In the genomic region with DNA sequence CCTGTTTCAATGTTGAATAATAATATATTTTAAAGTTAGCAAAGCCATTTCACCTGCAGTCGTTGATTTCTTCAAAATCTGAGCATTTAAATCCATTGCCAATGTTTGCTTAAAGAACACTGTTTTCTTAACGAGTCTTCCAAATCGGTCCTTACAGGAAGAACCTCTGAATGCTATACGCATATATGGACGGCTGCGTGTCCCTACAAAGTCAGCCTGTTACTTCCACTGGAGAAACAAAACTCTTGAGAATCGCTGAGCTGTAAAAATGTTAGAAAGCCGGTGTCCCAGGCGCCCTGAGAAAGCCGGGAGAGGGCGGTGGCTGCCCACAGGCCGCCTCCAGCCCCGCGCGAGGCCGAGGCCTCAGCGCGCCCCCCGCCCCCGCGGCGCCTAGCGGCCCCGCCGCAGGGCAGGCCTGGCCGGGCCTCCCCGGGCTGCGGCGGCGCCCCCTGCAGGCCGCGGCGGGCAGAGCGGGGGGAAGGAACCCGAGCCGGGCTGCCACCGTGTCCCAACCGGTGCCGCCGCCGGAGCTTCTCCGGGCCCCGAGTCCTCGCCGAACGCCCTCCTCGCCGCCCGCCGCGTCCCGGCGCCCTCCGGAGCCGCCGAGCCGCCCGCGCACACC, we compare ENCODE assay signal across 8 cellular contexts. TPM values are rescaled to one million over a fixed set of nuclear protein-coding genes. Genes with fewer than 3 reads are reported as not detected.
A peak's percentile ranks its signal among the peaks of the same experiment; 100 is the strongest.
DNase-seq lines count a peak whose midpoint lies in the region; ATAC-seq, FAIRE-seq and TF ChIP-seq lines count a peak whose summit lies in the region.

A gene with protein sequence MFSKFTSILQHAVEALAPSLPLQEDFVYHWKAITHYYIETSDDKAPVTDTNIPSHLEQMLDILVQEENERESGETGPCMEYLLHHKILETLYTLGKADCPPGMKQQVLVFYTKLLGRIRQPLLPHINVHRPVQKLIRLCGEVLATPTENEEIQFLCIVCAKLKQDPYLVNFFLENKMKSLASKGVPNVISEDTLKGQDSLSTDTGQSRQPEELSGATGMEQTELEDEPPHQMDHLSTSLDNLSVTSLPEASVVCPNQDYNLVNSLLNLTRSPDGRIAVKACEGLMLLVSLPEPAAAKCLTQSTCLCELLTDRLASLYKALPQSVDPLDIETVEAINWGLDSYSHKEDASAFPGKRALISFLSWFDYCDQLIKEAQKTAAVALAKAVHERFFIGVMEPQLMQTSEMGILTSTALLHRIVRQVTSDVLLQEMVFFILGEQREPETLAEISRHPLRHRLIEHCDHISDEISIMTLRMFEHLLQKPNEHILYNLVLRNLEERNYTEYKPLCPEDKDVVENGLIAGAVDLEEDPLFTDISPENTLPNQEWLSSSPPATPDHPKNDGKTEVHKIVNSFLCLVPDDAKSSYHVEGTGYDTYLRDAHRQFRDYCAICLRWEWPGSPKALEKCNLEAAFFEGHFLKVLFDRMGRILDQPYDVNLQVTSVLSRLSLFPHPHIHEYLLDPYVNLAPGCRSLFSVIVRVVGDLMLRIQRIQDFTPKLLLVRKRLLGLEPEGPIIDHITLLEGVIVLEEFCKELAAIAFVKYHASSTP (plus strand): TSS at position 488 of the 622 bp plus-strand sequence. CDS start 299 bp downstream, outside the sequence.

- TF ChIP-seq EP300 in Ishikawa (IDR thresholded peaks at IDR 0.05; ENCODE audit: borderline replicate concordance), result no peak

- H3K36me3 ChIP-seq in pancreas, result no peaks in the 10 kb centered on the region
- H3K36me3 ChIP-seq in tibial artery, result no peaks in the 10 kb centered on the region

- 1 to 2% methylated on average over 37 to 59 of the region's 59 CpGs for WGBS in pancreas, 2 donors

- no peak for FAIRE-seq in pancreas (lab: Jason Lieb, UNC)

- no peaks in the 10 kb centered on the region for H3K9me3 ChIP-seq in pancreas
- no peaks in the 10 kb centered on the region for H3K9me3 ChIP-seq in tibial artery

- in situ Hi-C loops in G401 (cut with HindIII; ENCODE audit: low sequenced_read_pairs), result no loop called here

- H3K27ac ChIP-seq in pancreas, result peak within 1 kb of the TSS; percentile 67 to 96 (median 92)
- H3K27ac ChIP-seq in tibial artery, result peak within 1 kb of the TSS; percentile 97 to 98

- peak in 3 of 4 donors; percentile 26 to 55 (median 39) for TF ChIP-seq CTCF in pancreas (IDR thresholded peaks at IDR 0.05)
- peak; percentile 45 to 92 for TF ChIP-seq CTCF in tibial artery (IDR thresholded peaks at IDR 0.05)

- intact Hi-C loops in head of caudate nucleus (cut with DNase I), result no loop called here
- intact Hi-C loops in pancreas (cut with DNase I), result no loop called here
- intact Hi-C loops in tibial artery (cut with DNase I; ENCODE audit: low total_unique reads), result loop anchor here (10.0 kb wide), 1 partner anchor 113 kb away; a partner anchor contains a TSS

- H3K4me3 ChIP-seq in pancreas (peak within 1 kb of the TSS; percentile 74 to 88 (median 83)), tibial artery (peak within 1 kb of the TSS; percentile 83 to 93)

- peaks cover 12 to 21% of the 10 kb centered on the region in 2 donors for H3K36me3 Mint-ChIP-seq in activated naive CD4-positive, alpha-beta T cell treated with anti-CD3 and anti-CD28 coated beads, Interleukin-2, amount 50 U/mL, for 72 hours

- no peak for TF ChIP-seq RAD21 in Ishikawa (IDR thresholded peaks at IDR 0.05; ENCODE audit: low read depth)

- DNase-seq in G401 (ENCODE audit: low spot score) (peak; percentile 59), SKM-1 treated with dmso at 0.1 percent for 144 hours (lab: John Stamatoyannopoulos, UW; ENCODE audit: unreplicated experiment) (peak; percentile 60), head of caudate nucleus (peak; percentile 13 to 87 (median 74)), pancreas (peak; percentile 58 to 95 (median 81)), tibial artery (peak; percentile 69 to 83)
- peak; percentile 86 to 95 for DNase-seq in activated naive CD4-positive, alpha-beta T cell treated with anti-CD3 and anti-CD28 coated beads, Interleukin-2, amount 50 U/mL, for 72 hours (ENCODE audit: low spot score in 2 of 2)

- ATAC-seq in GM21619 (IDR thresholded peaks at IDR 0.05; ENCODE audit: unreplicated experiment) (peak; percentile 74), pancreas (peak; percentile 86 to 91 (median 89))
- peak; percentile 81 to 90 for ATAC-seq in activated naive CD4-positive, alpha-beta T cell treated with anti-CD3 and anti-CD28 coated beads, Interleukin-2, amount 50 U/mL, for 72 hours

- H3K4me1 ChIP-seq in pancreas (peaks cover 0 to 30% (median 23%) of the 10 kb centered on the region in 3 donors), tibial artery (peaks cover 0 to 34% (median 19%) of the 10 kb centered on the region in 4 donors)

- no peaks in the 10 kb centered on the region for H3K9me3 Mint-ChIP-seq in activated naive CD4-positive, alpha-beta T cell treated with anti-CD3 and anti-CD28 coated beads, Interleukin-2, amount 50 U/mL, for 72 hours

- H3K27ac Mint-ChIP-seq in activated naive CD4-positive, alpha-beta T cell treated with anti-CD3 and anti-CD28 coated beads, Interleukin-2, amount 50 U/mL, for 72 hours, result peak within 1 kb of the TSS; percentile 96 to 97

- H3K27me3 ChIP-seq in pancreas (no peaks in the 10 kb centered on the region), tibial artery (no peaks in the 10 kb centered on the region)

TF ChIP-seq in Ishikawa, 13 proteins besides CTCF, POLR2A, EP300 and RAD21:
- TF ChIP-seq FOXM1 (IDR thresholded peaks at IDR 0.05; ENCODE audit: borderline replicate concordance, low read depth) (no peak), CEBPB (IDR thresholded peaks at IDR 0.05) (no peak), EGR1 (IDR thresholded peaks at IDR 0.05) (0 out of 2 replicates have a peak, but pooled peaks have one; percentile 39), CREB1 (IDR thresholded peaks at IDR 0.05; ENCODE audit: low read depth) (no peak), NFIC (IDR thresholded peaks at IDR 0.05) (peak; percentile 10; the same call in 1 of the 2 replicates), YY1 (IDR thresholded peaks at IDR 0.05; ENCODE audit: low read depth) (no peak), TAF1 (IDR thresholded peaks at IDR 0.05; ENCODE audit: low read depth) (no peak), ZBTB7A (IDR thresholded peaks at IDR 0.05; ENCODE audit: low read depth) (peak; percentile 70; the same call in 1 of the 2 replicates), TEAD4 (IDR thresholded peaks at IDR 0.05) (no peak)
- TF ChIP-seq, protein P1, sequence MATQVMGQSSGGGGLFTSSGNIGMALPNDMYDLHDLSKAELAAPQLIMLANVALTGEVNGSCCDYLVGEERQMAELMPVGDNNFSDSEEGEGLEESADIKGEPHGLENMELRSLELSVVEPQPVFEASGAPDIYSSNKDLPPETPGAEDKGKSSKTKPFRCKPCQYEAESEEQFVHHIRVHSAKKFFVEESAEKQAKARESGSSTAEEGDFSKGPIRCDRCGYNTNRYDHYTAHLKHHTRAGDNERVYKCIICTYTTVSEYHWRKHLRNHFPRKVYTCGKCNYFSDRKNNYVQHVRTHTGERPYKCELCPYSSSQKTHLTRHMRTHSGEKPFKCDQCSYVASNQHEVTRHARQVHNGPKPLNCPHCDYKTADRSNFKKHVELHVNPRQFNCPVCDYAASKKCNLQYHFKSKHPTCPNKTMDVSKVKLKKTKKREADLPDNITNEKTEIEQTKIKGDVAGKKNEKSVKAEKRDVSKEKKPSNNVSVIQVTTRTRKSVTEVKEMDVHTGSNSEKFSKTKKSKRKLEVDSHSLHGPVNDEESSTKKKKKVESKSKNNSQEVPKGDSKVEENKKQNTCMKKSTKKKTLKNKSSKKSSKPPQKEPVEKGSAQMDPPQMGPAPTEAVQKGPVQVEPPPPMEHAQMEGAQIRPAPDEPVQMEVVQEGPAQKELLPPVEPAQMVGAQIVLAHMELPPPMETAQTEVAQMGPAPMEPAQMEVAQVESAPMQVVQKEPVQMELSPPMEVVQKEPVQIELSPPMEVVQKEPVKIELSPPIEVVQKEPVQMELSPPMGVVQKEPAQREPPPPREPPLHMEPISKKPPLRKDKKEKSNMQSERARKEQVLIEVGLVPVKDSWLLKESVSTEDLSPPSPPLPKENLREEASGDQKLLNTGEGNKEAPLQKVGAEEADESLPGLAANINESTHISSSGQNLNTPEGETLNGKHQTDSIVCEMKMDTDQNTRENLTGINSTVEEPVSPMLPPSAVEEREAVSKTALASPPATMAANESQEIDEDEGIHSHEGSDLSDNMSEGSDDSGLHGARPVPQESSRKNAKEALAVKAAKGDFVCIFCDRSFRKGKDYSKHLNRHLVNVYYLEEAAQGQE (IDR thresholded peaks at IDR 0.05; ENCODE audit: low read depth), result no peak

RNA-seq across cellular contexts. Expression of the gene that starts here (rescaled TPM):
- 1.4 and 5.0 TPM in 2 replicates for total RNA-seq in G401 (2014; rRNA removed; shearing (Covaris generic))
- 10 to 100 TPM; 14.3 to 21.6 TPM for total RNA-seq in activated naive CD4-positive, alpha-beta T cell treated with anti-CD3 and anti-CD28 coated beads, Interleukin-2, amount 50 U/mL, for 72 hours
- 10 to 100 TPM in 2 of 6 donors, 1 to 10 TPM in 4; 5.2 to 19.6 (median 9.0) TPM for total RNA-seq in pancreas
- 1 to 10 TPM; 3.8 to 7.2 TPM for polyA plus RNA-seq in pancreas

Comparison
In these comparisons a context has a peak if more than half of its experiments do, and no peak if none do; other contexts are left out.
1. Peak in every context shown above with its lines: DNase-seq, ATAC-seq, H3K4me3 ChIP-seq and H3K27ac ChIP-seq.